In genomic region chr11:24389575-24389974, GRCh38 we compare ENCODE assay signal across 18 cellular contexts.
"Had no signal": no experiment of that assay in that cellular context is flagged by ENCODE, and none has a peak within 500 bp of the region (broad histone marks: within the 10 kb centered on the region; RNA-seq: fewer than 3 reads in every experiment).

No MANE protein-coding gene starts in this region.

- H3K27me3 ChIP-seq: MG63 had no signal

- ATAC-seq: Panc1, PC-3, T-cell had no signal

- H3K27ac ChIP-seq: RWPE1 had no signal

- DNase-seq: Karpas-422, KG1, MG63, NCI-H1092 treated with DMSO at 0.1 percent for 48 hours, NCI-H1436, NCI-H1930, NCI-H2081, NCI-H2107, NCI-H2227 treated with DMSO at 0.1 percent for 48 hours, NCI-H524, NCI-H526 treated with DMSO at 0.1 percent for 48 hours, NCI-H748 treated with DMSO at 0.1 percent for 48 hours, PC-3, SHP77, SW 1271, T-cell had no signal

- H3K36me3 ChIP-seq: MG63 had no signal

- H3K9me3 ChIP-seq: MG63 had no signal

- H3K4me3 ChIP-seq: MG63 had no signal
